ENCODE assay signal across 11 cellular contexts in genomic region chr3:69770976-69771634, GRCh38. TPM values are rescaled to one million over a fixed set of nuclear protein-coding genes. Genes with fewer than 3 reads are reported as not detected.
DNase-seq lines count a peak whose midpoint lies in the region; ATAC-seq and TF ChIP-seq lines count a peak whose summit lies in the region.
"Had no signal": no experiment of that assay in that cellular context is flagged by ENCODE, and none has a peak within 500 bp of the region (broad histone marks: within the 10 kb centered on the region; RNA-seq: fewer than 3 reads in every experiment).

No MANE protein-coding gene starts in this region.

- TF ChIP-seq EP300 in ovary (IDR thresholded peaks at IDR 0.05) = no peak

- H3K27ac ChIP-seq in RWPE2 (ENCODE audit: poor library complexity, severe bottlenecking) (peak overlapping the region; percentile 91), ovary (no peak overlapping the region)

- ATAC-seq in RWPE2 (ENCODE audit: low read depth) (peak; percentile 30), sciatic nerve (peak; percentile 46)
- ATAC-seq: left colon had no signal

- no peak overlapping the region for H3K4me3 ChIP-seq in HFF-Myc (replicated peaks; ENCODE audit: low read depth, low read length)
- H3K4me3 ChIP-seq in RWPE2 (ENCODE audit: severe bottlenecking) = no peak overlapping the region
- H3K4me3 ChIP-seq in foreskin fibroblast (ENCODE audit: low read depth in 1 of 2, low read length in 2 of 2) = no peak overlapping the region
- H3K4me3 ChIP-seq in ovary = no peak overlapping the region

- no peak for TF ChIP-seq POLR2A in ovary (IDR thresholded peaks at IDR 0.05)

- H3K27me3 ChIP-seq in RWPE2 (ENCODE audit: insufficient read depth, poor library complexity, severe bottlenecking) (no peaks in the 10 kb centered on the region), ovary (no peaks in the 10 kb centered on the region)

- WGBS in ovary, 3 donors = 82 to 92% (median 90%) methylated on average over 6 of the region's 6 CpGs

- TF ChIP-seq CTCF in HFF-Myc (IDR thresholded peaks at IDR 0.05; ENCODE audit: low read depth, low read length, missing control alignments) = no peak
- TF ChIP-seq CTCF in RWPE2 (IDR thresholded peaks at IDR 0.05; ENCODE audit: poor library complexity, severe bottlenecking) = no peak
- TF ChIP-seq CTCF in foreskin fibroblast (IDR thresholded peaks at IDR 0.05; ENCODE audit: low read depth, low read length) = no peak
- TF ChIP-seq CTCF in ovary (IDR thresholded peaks at IDR 0.05) = no peak

- H3K9me3 ChIP-seq in RWPE2 (ENCODE audit: severe bottlenecking) (no peaks in the 10 kb centered on the region), ovary (no peaks in the 10 kb centered on the region)

- intact Hi-C loops in sciatic nerve (cut with DNase I) = no loop called here
- intact Hi-C loops in ovary (cut with DNase I) = no loop called here

- peak; percentile 56 for DNase-seq in HFF-Myc (ENCODE audit: extremely low read depth, low read depth)
- DNase-seq in RWPE2 (ENCODE audit: low spot score) = no peak
- DNase-seq in foreskin fibroblast = peak; percentile 62 to 67
- no peak for DNase-seq in sciatic nerve (ENCODE audit: low spot score)
- no peak for DNase-seq in AG08395 (ENCODE audit: low spot score)
- no peak for DNase-seq in ovary
- no peak for DNase-seq in KG1 (lab: John Stamatoyannopoulos, UW)
- DNase-seq: activated effector memory CD4-positive, alpha-beta T cell treated with anti-CD3 and anti-CD28 coated beads, Interleukin-2, amount 50 U/mL, for 16 hours; CD8-positive, alpha-beta memory T cell; left colon; NCI-H2171 had no signal

- H3K4me1 ChIP-seq in RWPE2 (ENCODE audit: insufficient read depth, poor library complexity, severe bottlenecking) (peaks cover 40% of the 10 kb centered on the region), ovary (ENCODE audit: insufficient read depth) (peaks cover 12% of the 10 kb centered on the region)

- H3K36me3 ChIP-seq in RWPE2 (ENCODE audit: low read depth) (no peaks in the 10 kb centered on the region), ovary (no peaks in the 10 kb centered on the region)

RNA-seq across cellular contexts. Expression of gene MITF, which starts 31.8 kb away (rescaled TPM):
- 26.5 TPM for total RNA-seq in sciatic nerve
- total RNA-seq in ovary = 10 to 100 TPM; 19.7 to 38.0 (median 24.9) TPM
- 10 to 100 TPM; 13.6 to 37.1 TPM for polyA plus RNA-seq in ovary
- polyA plus RNA-seq: CD8-positive, alpha-beta memory T cell had no signal

Comparison
In these comparisons a context has a peak if more than half of its experiments do, and no peak if none do; other contexts are left out.
1. DNase-seq: peak in HFF-Myc (single experiment) and foreskin fibroblast (2 of 2); none in RWPE2 (single experiment), sciatic nerve (single experiment), AG08395 (single experiment), ovary (0 of 5) and KG1 (single experiment).